Comparison of ENCODE assay signal across 1 cellular context in the genomic region with DNA sequence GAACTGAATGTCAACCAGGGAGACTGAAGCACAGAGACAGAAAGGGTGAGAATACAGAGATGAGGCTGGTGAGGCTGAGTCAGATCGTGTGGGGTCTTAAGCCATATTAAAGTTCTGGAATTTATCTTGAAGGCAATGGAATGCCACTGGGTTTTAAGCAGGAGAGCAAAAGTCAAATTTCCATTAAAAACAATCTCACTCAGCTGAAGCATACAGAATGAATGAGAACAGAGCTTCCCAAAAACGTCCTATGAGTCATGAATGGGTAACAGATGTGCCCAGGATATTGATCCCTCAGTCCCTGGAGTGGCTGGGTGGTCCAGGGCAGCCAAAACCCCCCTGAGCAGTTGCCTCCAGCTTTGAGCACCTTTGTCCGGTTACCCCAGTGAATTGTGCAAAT.
TF ChIP-seq lines count a peak whose summit lies in the region.

No MANE protein-coding gene starts in this region.

TF ChIP-seq in HCT116, 20 proteins besides CTCF, POLR2A, EP300 and RAD21 (continued from another document):
- TF ChIP-seq ZNF274 (IDR thresholded peaks at IDR 0.05; ENCODE audit: low read depth, low read length) (no peak), ELF1 (IDR thresholded peaks at IDR 0.05; ENCODE audit: borderline replicate concordance, low read depth) (no peak), CBX3 (IDR thresholded peaks at IDR 0.05; ENCODE audit: low read depth) (no peak), SIN3A (IDR thresholded peaks at IDR 0.05; ENCODE audit: low read depth) (no peak), ATF3 (IDR thresholded peaks at IDR 0.05) (no peak), POLR2AphosphoS5 (IDR thresholded peaks at IDR 0.05; ENCODE audit: low read depth, low read length) (no peak), EZH2 (IDR thresholded peaks at IDR 0.05) (no peak), JUND (IDR thresholded peaks at IDR 0.05) (peak; percentile 25; the same call in 1 of the 2 replicates), ZFX (IDR thresholded peaks at IDR 0.05) (no peak), FOSL1 (IDR thresholded peaks at IDR 0.05; ENCODE audit: low read depth) (peak; percentile 10; the same call in 1 of the 2 replicates)
- TF ChIP-seq, protein P1, sequence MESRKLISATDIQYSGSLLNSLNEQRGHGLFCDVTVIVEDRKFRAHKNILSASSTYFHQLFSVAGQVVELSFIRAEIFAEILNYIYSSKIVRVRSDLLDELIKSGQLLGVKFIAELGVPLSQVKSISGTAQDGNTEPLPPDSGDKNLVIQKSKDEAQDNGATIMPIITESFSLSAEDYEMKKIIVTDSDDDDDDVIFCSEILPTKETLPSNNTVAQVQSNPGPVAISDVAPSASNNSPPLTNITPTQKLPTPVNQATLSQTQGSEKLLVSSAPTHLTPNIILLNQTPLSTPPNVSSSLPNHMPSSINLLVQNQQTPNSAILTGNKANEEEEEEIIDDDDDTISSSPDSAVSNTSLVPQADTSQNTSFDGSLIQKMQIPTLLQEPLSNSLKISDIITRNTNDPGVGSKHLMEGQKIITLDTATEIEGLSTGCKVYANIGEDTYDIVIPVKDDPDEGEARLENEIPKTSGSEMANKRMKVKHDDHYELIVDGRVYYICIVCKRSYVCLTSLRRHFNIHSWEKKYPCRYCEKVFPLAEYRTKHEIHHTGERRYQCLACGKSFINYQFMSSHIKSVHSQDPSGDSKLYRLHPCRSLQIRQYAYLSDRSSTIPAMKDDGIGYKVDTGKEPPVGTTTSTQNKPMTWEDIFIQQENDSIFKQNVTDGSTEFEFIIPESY (IDR thresholded peaks at IDR 0.05; ENCODE audit: extremely low read depth, insufficient replicate concordance, low read length), result no peak
- TF ChIP-seq, protein P2, sequence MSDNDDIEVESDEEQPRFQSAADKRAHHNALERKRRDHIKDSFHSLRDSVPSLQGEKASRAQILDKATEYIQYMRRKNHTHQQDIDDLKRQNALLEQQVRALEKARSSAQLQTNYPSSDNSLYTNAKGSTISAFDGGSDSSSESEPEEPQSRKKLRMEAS (IDR thresholded peaks at IDR 0.05), result no peak
